Comparison of ENCODE assay signal across 11 cellular contexts in the genomic region with DNA sequence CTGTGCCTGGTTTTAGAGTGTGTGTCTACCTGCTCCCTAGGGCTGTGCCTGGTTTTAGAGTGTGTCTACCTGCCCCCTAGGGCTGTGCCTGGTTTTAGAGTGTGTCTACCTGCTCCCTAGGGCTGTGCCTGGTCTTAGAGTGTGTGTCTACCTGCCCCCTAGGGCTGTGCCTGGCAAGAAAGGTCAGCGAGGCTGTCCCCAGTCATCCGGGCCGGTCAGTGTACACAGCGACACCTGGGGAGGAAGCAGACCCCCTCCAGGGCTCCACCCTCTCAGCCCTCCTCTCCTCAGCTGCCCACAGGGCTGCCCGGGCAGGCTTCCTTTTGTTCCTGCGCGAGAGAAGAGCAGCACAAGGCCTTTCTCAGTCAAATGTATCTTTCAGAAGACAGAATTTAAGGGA. TPM values are rescaled to one million over a fixed set of nuclear protein-coding genes. Genes with fewer than 3 reads are reported as not detected.
DNase-seq lines count a peak whose midpoint lies in the region; ATAC-seq and TF ChIP-seq lines count a peak whose summit lies in the region.
"Had no signal": no experiment of that assay in that cellular context is flagged by ENCODE, and none has a peak within 500 bp of the region (broad histone marks: within the 10 kb centered on the region; RNA-seq: fewer than 3 reads in every experiment).

No MANE protein-coding gene starts in this region.

- TF ChIP-seq CTCF in Panc1 (IDR thresholded peaks at IDR 0.05) (peak; percentile 7; the same call in 1 of the 2 replicates), gastroesophageal sphincter (IDR thresholded peaks at IDR 0.05) (no peak), parathyroid adenoma (IDR thresholded peaks at IDR 0.05) (no peak), omental fat pad (IDR thresholded peaks at IDR 0.05) (no peak)

- peak; percentile 24 for DNase-seq in COLO668 (lab: John Stamatoyannopoulos, UW; ENCODE audit: unreplicated experiment)
- DNase-seq in Panc1 (ENCODE audit: low read depth, low spot score) = no peak
- DNase-seq in NCI-H1694 treated with DMSO at 0.1 percent for 48 hours (lab: John Stamatoyannopoulos, UW) = no peak
- DNase-seq in omental fat pad (ENCODE audit: low spot score) = no peak
- DNase-seq: activated CD4-positive, alpha-beta T cell treated with anti-CD3 and anti-CD28 coated beads for 4 hours; activated effector memory CD4-positive, alpha-beta T cell treated with Interleukin-2 at 50 U/mL for 16 hours had no signal

- H3K9ac ChIP-seq in parathyroid adenoma = no peak overlapping the region

- no peaks in the 10 kb centered on the region for H3K9me3 ChIP-seq in Panc1 (ENCODE audit: control insufficient read depth, insufficient read depth, low read depth, low read length)
- H3K9me3 ChIP-seq in gastroesophageal sphincter = no peaks in the 10 kb centered on the region
- no peaks in the 10 kb centered on the region for H3K9me3 ChIP-seq in parathyroid adenoma (ENCODE audit: control insufficient read depth, low read length)

- H3K79me2 ChIP-seq in parathyroid adenoma = no peaks in the 10 kb centered on the region

- H3K4me3 ChIP-seq in Panc1 (ENCODE audit: low read depth in 2 of 2, low read length in 2 of 2) (no peak overlapping the region; a peak in 1 of 4 replicates), gastroesophageal sphincter (no peak overlapping the region), parathyroid adenoma (ENCODE audit: low read depth, low read length) (no peak overlapping the region)

- no peak overlapping the region for H3K4me2 ChIP-seq in parathyroid adenoma (ENCODE audit: low read length)

- no peak for TF ChIP-seq EP300 in gastroesophageal sphincter (IDR thresholded peaks at IDR 0.05)

- CTCF ChIA-PET in Panc1 (lab: Charles Lee) = interaction anchor here (0.6 kb wide), 1 partner anchor 110 kb away, joined by 5 read pairs; no protein-coding TSS in a partner anchor

- no peak overlapping the region for H2AFZ ChIP-seq in parathyroid adenoma

- no peak for TF ChIP-seq POLR2A in gastroesophageal sphincter (IDR thresholded peaks at IDR 0.05)

- peak overlapping the region; percentile 87 for H3K27ac ChIP-seq in Panc1 (ENCODE audit: low read length)
- H3K27ac ChIP-seq in gastroesophageal sphincter = peak overlapping the region in 3 of 4 donors; percentile 43 to 76 (median 54)
- peak overlapping the region; percentile 41 for H3K27ac ChIP-seq in parathyroid adenoma

- WGBS in gastroesophageal sphincter (ENCODE audit: low coverage in 1 of 2), 2 donors = no CpG with 5 or more reads among the region's 7 CpGs

- intact Hi-C loops in Panc1 (cut with micrococcal nuclease; ENCODE audit: unreplicated experiment) = loop anchor here (10.0 kb wide), 1 partner anchor 127 kb away; the partner anchor contains the start of genes EXD3 and NOXA1

- H3K4me1 ChIP-seq in Panc1 (ENCODE audit: control insufficient read depth, insufficient read depth, low read length) (peaks cover 33% of the 10 kb centered on the region), gastroesophageal sphincter (peaks cover 0 to 65% (median 16%) of the 10 kb centered on the region in 3 donors), parathyroid adenoma (no peaks in the 10 kb centered on the region)

- H3K36me3 ChIP-seq in Panc1 (ENCODE audit: control insufficient read depth, insufficient read depth, low read length) (no peaks in the 10 kb centered on the region), gastroesophageal sphincter (no peaks in the 10 kb centered on the region), parathyroid adenoma (ENCODE audit: control insufficient read depth, insufficient read depth, low read length) (no peaks in the 10 kb centered on the region)

- in situ Hi-C loops in Panc1 (cut with HindIII; ENCODE audit: low pct_unique_long_range_greater_than_20kb, low sequenced_read_pairs) = no loop called here

- H3K27me3 ChIP-seq in Panc1 (ENCODE audit: control insufficient read depth, insufficient read depth, low read length) = no peaks in the 10 kb centered on the region
- peaks cover 93% of the 10 kb centered on the region for H3K27me3 ChIP-seq in gastroesophageal sphincter
- no peaks in the 10 kb centered on the region for H3K27me3 ChIP-seq in parathyroid adenoma (ENCODE audit: control insufficient read depth, insufficient read depth, low read length)

- POLR2A ChIA-PET in Panc1 (lab: Charles Lee) = no interaction called here

- ATAC-seq in Panc1 (no peak), gastroesophageal sphincter (no peak), HG03565 (IDR thresholded peaks at IDR 0.05; ENCODE audit: unreplicated experiment) (no peak), omental fat pad (ENCODE audit: low FRiP score) (no peak), GM18511 (IDR thresholded peaks at IDR 0.05; ENCODE audit: unreplicated experiment) (no peak)

- BruUV-seq in Panc1 (replicated peaks; lab: Mats Ljungman, UMichigan) = no TSS peak

RNA-seq across cellular contexts. Expression of gene NRARP, which starts 4.1 kb away (rescaled TPM):
- 16.9 TPM for total RNA-seq in Panc1 (2021; ENCODE audit: unreplicated experiment)
- polyA plus RNA-seq in Panc1 (2012; ENCODE audit: insufficient read length) = 20.6 TPM
- 10 to 100 TPM in 1 of 4 donors, 1 to 10 TPM in 3; 3.8 to 11.3 (median 4.3) TPM for total RNA-seq in gastroesophageal sphincter
- 10 to 100 TPM in 1 of 4 donors, 1 to 10 TPM in 3; 4.6 to 12.3 (median 7.2) TPM for total RNA-seq in omental fat pad

RNA-seq across cellular contexts. Expression of gene TOR4A, which starts 20.4 kb away (rescaled TPM):
- total RNA-seq in Panc1 (2021; ENCODE audit: unreplicated experiment) = 37.1 TPM
- 33.1 TPM for polyA plus RNA-seq in Panc1 (2012; ENCODE audit: insufficient read length)
- total RNA-seq in gastroesophageal sphincter = 1 to 10 TPM; 4.7 to 7.4 (median 6.9) TPM
- 10 to 100 TPM in 3 of 4 donors, 1 to 10 TPM in 1; 9.8 to 17.7 (median 11.6) TPM for total RNA-seq in omental fat pad

RNA-seq across cellular contexts. Expression of gene NELFB, which starts 42.8 kb away (rescaled TPM):
- 62.4 TPM for total RNA-seq in Panc1 (2021; ENCODE audit: unreplicated experiment)
- 94.0 TPM for polyA plus RNA-seq in Panc1 (2012; ENCODE audit: insufficient read length)
- total RNA-seq in gastroesophageal sphincter = 10 to 100 TPM; 36.9 to 58.8 (median 45.2) TPM
- total RNA-seq in omental fat pad = 10 to 100 TPM; 22.2 to 42.8 (median 34.2) TPM

RNA-seq across cellular contexts. Expression of gene STPG3, which starts 46.9 kb away (rescaled TPM):
- 0.26 TPM for total RNA-seq in Panc1 (2021; ENCODE audit: unreplicated experiment)
- polyA plus RNA-seq in Panc1 (2012; ENCODE audit: insufficient read length) = 0.28 TPM
- not detected for total RNA-seq in gastroesophageal sphincter
- under 1 TPM in 1 of 4 donors, not detected in 3; 0.56 TPM for total RNA-seq in omental fat pad
- polyA plus RNA-seq: neural cell had no signal

RNA-seq across cellular contexts. Expression of gene TUBB4B, which starts 56.9 kb away (rescaled TPM):
- 265 TPM for total RNA-seq in Panc1 (2021; ENCODE audit: unreplicated experiment)
- polyA plus RNA-seq in Panc1 (2012; ENCODE audit: insufficient read length) = 313 TPM
- 100 to 1,000 TPM; 220 to 488 (median 265) TPM for total RNA-seq in gastroesophageal sphincter
- 100 to 1,000 TPM; 197 to 452 (median 288) TPM for total RNA-seq in omental fat pad
